In genomic region chr6:169473663-169474062, GRCh38 we compare ENCODE assay signal across 17 cellular contexts.
A peak's percentile ranks its signal among the peaks of the same experiment; 100 is the strongest.
DNase-seq lines count a peak whose midpoint lies in the region; ATAC-seq lines count a peak whose summit lies in the region.
"Had no signal": no experiment of that assay in that cellular context is flagged by ENCODE, and none has a peak within 500 bp of the region (broad histone marks: within the 10 kb centered on the region; RNA-seq: fewer than 3 reads in every experiment).

No MANE protein-coding gene starts in this region.

- peak; percentile 35 for DNase-seq in RPMI8226
- DNase-seq in stimulated activated CD4-positive, alpha-beta T cell treated with anti-CD3 and anti-CD28 coated beads, Interleukin-4, amount 100 ng/mL, for 4 hours = no peak
- DNase-seq in DMS79 treated with DMSO at 0.1 percent for 48 hours (lab: John Stamatoyannopoulos, UW) = no peak
- DNase-seq in NCI-H146 (lab: John Stamatoyannopoulos, UW) = no peak
- DNase-seq: activated CD4-positive, alpha-beta T cell treated with anti-CD3 and anti-CD28 coated beads for 48 hours; DND-41; GM23248; heart right ventricle; KBM-7; left cardiac atrium; NCI-H1436 treated with DMSO at 0.1 percent for 48 hours; NCI-H526; stimulated activated CD4-positive, alpha-beta T cell treated with anti-CD3 and anti-CD28 coated beads, Interleukin-2, amount 100 ng/mL, for 24 hours had no signal

- ATAC-seq in GM18858 (IDR thresholded peaks at IDR 0.05; ENCODE audit: unreplicated experiment) (peak; percentile 69), GM21360 (IDR thresholded peaks at IDR 0.05; ENCODE audit: unreplicated experiment) (peak; percentile 88), HG02973 (IDR thresholded peaks at IDR 0.05; ENCODE audit: unreplicated experiment) (peak; percentile 89), GM18868 (IDR thresholded peaks at IDR 0.05; ENCODE audit: unreplicated experiment) (no peak)
